22 cellular contexts compared by ENCODE assay signal in genomic region chr2:142259356-142259755, GRCh38.
DNase-seq lines count a peak whose midpoint lies in the region; ATAC-seq, FAIRE-seq and TF ChIP-seq lines count a peak whose summit lies in the region.
"Had no signal": no experiment of that assay in that cellular context is flagged by ENCODE, and none has a peak within 500 bp of the region (broad histone marks: within the 10 kb centered on the region; RNA-seq: fewer than 3 reads in every experiment).

No MANE protein-coding gene starts in this region.

- H3K4me2 ChIP-seq in A549 (no peak overlapping the region), GM23338 (no peak overlapping the region), K562 (ENCODE audit: insufficient read depth, low read length) (no peak overlapping the region)
- H3K4me2 ChIP-seq: BLaER1 treated with 17β-estradiol and CSF1 and Interleukin-3, amounts not matched to agents 10 nM and 100 nM had no signal

- H3K27ac ChIP-seq in A549 (no peak overlapping the region), GM23338 (ENCODE audit: low read depth) (no peak overlapping the region), K562 (ENCODE audit: extremely low read depth, low read depth, low read length) (no peak overlapping the region)
- H3K27ac ChIP-seq: BLaER1 treated with 17β-estradiol and CSF1 and Interleukin-3, amounts not matched to agents 10 nM and 100 nM; C4-2B had no signal

- BruUV-seq in K562 (replicated peaks; lab: Mats Ljungman, UMichigan), result no TSS peak

- 77% methylated on average over 5 of the region's 5 CpGs for WGBS in A549 (ENCODE audit: missing lambda C conversion rate)
- 0% methylated on average over 5 of the region's 5 CpGs for WGBS in K562 (ENCODE audit: insufficient coverage, low coverage, missing lambda C conversion rate)

- CTCF ChIA-PET in A549 (lab: Yijun Ruan, JAX), result no interaction called here
- CTCF ChIA-PET in K562 (lab: Yijun Ruan, JAX; ENCODE audit: low intra/inter-chr PET ratio), result no interaction called here

- TF ChIP-seq POLR2A in A549 (IDR thresholded peaks at IDR 0.05; ENCODE audit: low read length) (no peak), K562 (conservative IDR thresholded peaks at IDR 0.05) (no peak), GM12891 (IDR thresholded peaks at IDR 0.05; ENCODE audit: low read depth, low read length) (no peak)

- no peak for DNase-seq in A549 (ENCODE audit: low read depth in 1 of 2, low spot score in 1 of 2)
- no peak for DNase-seq in GM23338 (ENCODE audit: low spot score)
- DNase-seq in K562 (ENCODE audit: extremely low read depth in 1 of 4, low spot score in 3 of 4), result no peak
- DNase-seq in GM12891 (ENCODE audit: insufficient read length, low spot score), result no peak
- DNase-seq: 8988T; AML-193; Caco-2; Calu3; CD4-positive, alpha-beta T cell; CD8-positive, alpha-beta T cell; DMS79 treated with DMSO at 0.1 percent for 48 hours; GF-D8 had no signal

- H3F3A ChIP-seq in GM23338 (replicated peaks; ENCODE audit: low read depth), result no peaks in the 10 kb centered on the region

- in situ Hi-C loops in K562 (cut with MboI), result no loop called here

- H4K20me1 ChIP-seq in GM23338 (replicated peaks; ENCODE audit: insufficient read depth), result no peaks in the 10 kb centered on the region
- H4K20me1 ChIP-seq in K562 (replicated peaks; ENCODE audit: control insufficient read depth, insufficient read depth, low read length), result no peaks in the 10 kb centered on the region

- TF ChIP-seq CTCF in A549 (IDR thresholded peaks at IDR 0.05) (no peak), GM23338 (conservative IDR thresholded peaks at IDR 0.05; ENCODE audit: low read depth in 2 of 2) (no peak), K562 (IDR thresholded peaks at IDR 0.05 in 2 of 3, conservative IDR thresholded peaks at IDR 0.05 in 1 of 3; ENCODE audit: insufficient read depth in 2 of 3, low read depth in 1 of 3, low read length in 3 of 3) (no peak)

- no peaks in the 10 kb centered on the region for H3K79me2 ChIP-seq in GM23338 (replicated peaks; ENCODE audit: insufficient read depth)
- H3K79me2 ChIP-seq in K562 (ENCODE audit: control insufficient read depth, insufficient read depth, low read length), result no peaks in the 10 kb centered on the region

- no peak for TF ChIP-seq RAD21 in A549 (conservative IDR thresholded peaks at IDR 0.05 in 1 of 2, IDR thresholded peaks at IDR 0.05 in 1 of 2)
- TF ChIP-seq RAD21 in K562 (CRISPR knock-in tag; conservative IDR thresholded peaks at IDR 0.05 in 1 of 2, IDR thresholded peaks at IDR 0.05 in 1 of 2), result no peak

- H3K4me3 ChIP-seq in A549 (no peak overlapping the region), GM23338 (no peak overlapping the region), K562 (no peak overlapping the region)
- H3K4me3 ChIP-seq: BLaER1 treated with 17β-estradiol and CSF1 and Interleukin-3, amounts not matched to agents 10 nM and 100 nM had no signal

- H3K4me1 Mint-ChIP-seq in GM23338, result no peaks in the 10 kb centered on the region

- no peaks in the 10 kb centered on the region for H3K9me3 ChIP-seq in A549
- no peaks in the 10 kb centered on the region; the same call in 1 of the 2 replicates for H3K9me3 ChIP-seq in K562 (replicated peaks; ENCODE audit: control insufficient read depth, insufficient read depth, low read depth, low read length)
- H3K9me3 ChIP-seq: Caco-2 had no signal

- intact Hi-C loops in K562 (cut with micrococcal nuclease), result no loop called here

- no peaks in the 10 kb centered on the region for H3K9me3 Mint-ChIP-seq in GM23338

- TF ChIP-seq EP300 in A549 (IDR thresholded peaks at IDR 0.05), result no peak
- no peak for TF ChIP-seq EP300 in K562 (IDR thresholded peaks at IDR 0.05; ENCODE audit: low read length)

- FAIRE-seq in A549 (lab: Jason Lieb, UNC) (no peak), K562 (lab: Jason Lieb, UNC) (no peak), GM12891 (lab: Jason Lieb, UNC) (no peak)
- FAIRE-seq: A204.1, D721Med, G401.6, GM12892, GM18507, GM19239 had no signal

- no peaks in the 10 kb centered on the region for H3K27me3 ChIP-seq in GM23338 (ENCODE audit: insufficient read depth)
- H3K27me3 ChIP-seq in K562 (ENCODE audit: control insufficient read depth in 2 of 2, insufficient read depth in 2 of 2, low read length in 2 of 2), result no peaks in the 10 kb centered on the region

- ATAC-seq in A549, result no peak
- ATAC-seq in GM23338, result no peak
- ATAC-seq in K562, result no peak
- ATAC-seq in GM18867 (IDR thresholded peaks at IDR 0.05; ENCODE audit: unreplicated experiment), result no peak
- ATAC-seq: CD8-positive, alpha-beta T cell had no signal

- no peaks in the 10 kb centered on the region for H3K4me1 ChIP-seq in A549
- no peaks in the 10 kb centered on the region for H3K4me1 ChIP-seq in GM23338 (ENCODE audit: insufficient read depth)
- no peaks in the 10 kb centered on the region for H3K4me1 ChIP-seq in K562 (replicated peaks in 1 of 2; ENCODE audit: control insufficient read depth in 2 of 2, insufficient read depth in 2 of 2, low read length in 2 of 2)
- H3K4me1 ChIP-seq: Caco-2 had no signal

- no peaks in the 10 kb centered on the region for H3K9me1 ChIP-seq in K562 (ENCODE audit: control insufficient read depth, insufficient read depth, low read length)

- H3K27ac Mint-ChIP-seq in GM23338, result peak overlapping the region; percentile 10; the same call in 1 of the 2 replicates
- H3K27ac Mint-ChIP-seq: B cell; CD4-positive, alpha-beta T cell; CD8-positive, alpha-beta T cell had no signal

- no peaks in the 10 kb centered on the region for H3K36me3 ChIP-seq in GM23338 (ENCODE audit: insufficient read depth)
- no peaks in the 10 kb centered on the region for H3K36me3 ChIP-seq in K562 (ENCODE audit: control insufficient read depth, insufficient read depth, low read length)
- H3K36me3 ChIP-seq: BLaER1 treated with 17β-estradiol and CSF1 and Interleukin-3, amounts not matched to agents 10 nM and 100 nM had no signal

- H3K27me3 Mint-ChIP-seq in GM23338 (ENCODE audit: insufficient read depth, low read depth, poor library complexity), result peaks cover 1% of the 10 kb centered on the region
- H3K27me3 Mint-ChIP-seq: CD4-positive, alpha-beta T cell had no signal

- H2AFZ ChIP-seq in GM23338 (peak overlapping the region; percentile 63; the same call in 1 of the 2 replicates), K562 (ENCODE audit: low read depth, low read length) (no peak overlapping the region)

- POLR2A ChIA-PET in A549 (lab: Yijun Ruan, JAX), result no interaction called here
- POLR2A ChIA-PET in K562 (lab: Yijun Ruan, JAX), result no interaction called here

- no peak overlapping the region for H3K9ac ChIP-seq in K562 (ENCODE audit: insufficient read depth in 1 of 2, low read depth in 2 of 2, low read length in 2 of 2)
- H3K9ac ChIP-seq: BLaER1 treated with 17β-estradiol and CSF1 and Interleukin-3, amounts not matched to agents 10 nM and 100 nM had no signal

- no peak overlapping the region for H3K4me3 Mint-ChIP-seq in GM23338
- H3K4me3 Mint-ChIP-seq: B cell; CD4-positive, alpha-beta T cell; CD8-positive, alpha-beta T cell had no signal

- H3K36me3 Mint-ChIP-seq in GM23338 (ENCODE audit: low read depth), result no peaks in the 10 kb centered on the region
- H3K36me3 Mint-ChIP-seq: CD8-positive, alpha-beta T cell had no signal

- H3K9me2 ChIP-seq in GM23338 (ENCODE audit: insufficient read depth), result no peaks in the 10 kb centered on the region

TF ChIP-seq in A549, 52 proteins besides CTCF, POLR2A, EP300 and RAD21:
- TF ChIP-seq MAFK (IDR thresholded peaks at IDR 0.05; ENCODE audit: partially characterized antibody), result peak; percentile 54
- no peak for TF ChIP-seq JUNB (IDR thresholded peaks at IDR 0.05)
- no peak for TF ChIP-seq TP53 (CRISPR knock-in tag; IDR thresholded peaks at IDR 0.05)

TF ChIP-seq in GM23338, 12 proteins besides CTCF, POLR2A, EP300 and RAD21 (continues in another document):
- TF ChIP-seq ETS1 (IDR thresholded peaks at IDR 0.05), result no peak
- TF ChIP-seq NANOG (IDR thresholded peaks at IDR 0.05; ENCODE audit: borderline replicate concordance), result no peak

TF ChIP-seq in K562, 482 proteins besides CTCF, POLR2A, EP300 and RAD21:
- TF ChIP-seq ZNF316 (IDR thresholded peaks at IDR 0.05) (peak; percentile 45; the same call in 1 of the 2 replicates), C11orf30 (IDR thresholded peaks at IDR 0.05; ENCODE audit: low read depth) (peak; percentile 27; the same call in 1 of the 2 replicates), RFX7 (CRISPR knock-in tag; IDR thresholded peaks at IDR 0.05) (no peak), MAFG (tag; conservative IDR thresholded peaks at IDR 0.05) (0 out of 2 replicates have a peak, but pooled peaks have one; percentile 11)

TF ChIP-seq in GM12891, 5 proteins besides CTCF, POLR2A, EP300 and RAD21:
- TF ChIP-seq PAX5 (IDR thresholded peaks at IDR 0.05; ENCODE audit: insufficient read depth, low read length, severe bottlenecking) (no peak), SPI1 (IDR thresholded peaks at IDR 0.05; ENCODE audit: low read depth, low read length) (no peak), POLR2AphosphoS5 (IDR thresholded peaks at IDR 0.05; ENCODE audit: low read depth, low read length) (no peak), TAF1 (IDR thresholded peaks at IDR 0.05; ENCODE audit: low read depth, low read length) (no peak), POU2F2 (IDR thresholded peaks at IDR 0.05; ENCODE audit: low read depth, low read length) (no peak)

Comparison
In these comparisons a context has a peak if more than half of its experiments do, and no peak if none do; other contexts are left out.
1. Of the 35 proteins assayed by ChIP-seq in both K562 and A549: peak only in K562: none; only in A549: MAFK; in both: none; in neither: 34.